Comparison of ENCODE assay signal across 11 cellular contexts in genomic region chr7:100318330-100318729, GRCh38. TPM values are rescaled to one million over a fixed set of nuclear protein-coding genes. Genes with fewer than 3 reads are reported as not detected.
"Had no signal": no experiment of that assay in that cellular context is flagged by ENCODE, and none has a peak within 500 bp of the region (broad histone marks: within the 10 kb centered on the region; RNA-seq: fewer than 3 reads in every experiment).

No MANE protein-coding gene starts in this region.

RNA-seq across cellular contexts. Expression of gene SPDYE3, which starts 10.8 kb away (rescaled TPM):
- total RNA-seq: activated CD4-positive, alpha-beta memory T cell treated with anti-CD3 and anti-CD28 coated beads, Interleukin-2, amount 10 ng/mL, durations not matched to agents 7 days and 5 days; activated CD4-positive, alpha-beta T cell treated with anti-CD3 and anti-CD28 coated beads for 36 hours; activated T-cell treated with anti-CD3 and anti-CD28 coated beads, Interleukin-2, amount 50 U/mL, for 4 hours; endodermal cell; glomerular endothelial cell; liver; mucosa of descending colon; sciatic nerve; smooth muscle cell; upper lobe of right lung; WTC11 had no signal
